Comparison of ENCODE assay signal across 8 cellular contexts in the genomic region with DNA sequence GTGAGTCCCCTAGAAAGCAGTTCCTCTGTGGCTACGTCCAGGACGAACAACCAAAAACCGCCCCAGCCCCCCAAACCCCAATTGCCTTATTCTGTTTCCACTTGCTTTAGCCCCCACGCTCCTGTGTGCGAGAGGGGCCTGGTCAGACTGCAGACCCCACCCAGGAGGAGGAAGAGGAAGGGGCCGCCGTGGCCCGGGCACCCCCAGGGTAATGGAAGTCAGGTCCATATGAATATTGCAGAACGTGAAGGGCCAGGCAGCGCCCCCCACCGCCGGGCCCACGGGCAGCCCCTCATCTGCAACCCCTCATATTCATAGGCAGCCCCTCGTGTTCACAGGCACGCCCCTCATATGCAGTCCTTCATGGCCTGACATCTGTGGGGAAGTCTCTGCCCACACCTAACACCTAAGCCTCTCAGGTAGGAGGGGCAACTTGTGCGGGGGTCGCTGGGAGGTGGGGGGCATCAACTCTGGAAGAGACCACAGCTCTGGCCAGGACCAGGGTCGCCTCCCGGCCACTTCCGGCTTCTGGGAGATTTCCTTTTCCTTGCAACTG. TPM values are rescaled to one million over a fixed set of nuclear protein-coding genes. Genes with fewer than 3 reads are reported as not detected.
DNase-seq lines count a peak whose midpoint lies in the region; ATAC-seq, FAIRE-seq and TF ChIP-seq lines count a peak whose summit lies in the region.

No MANE protein-coding gene starts in this region.

- H3K27ac ChIP-seq in astrocyte (ENCODE audit: low read depth, low read length) = no peak overlapping the region
- H3K27ac ChIP-seq in keratinocyte (ENCODE audit: control insufficient read depth, insufficient read depth, low read length) = no peak overlapping the region
- no peak overlapping the region for H3K27ac ChIP-seq in thoracic aorta

- H3K4me2 ChIP-seq in astrocyte (ENCODE audit: low read length) (peak overlapping the region; percentile 85), keratinocyte (ENCODE audit: control insufficient read depth, extremely low read depth, insufficient read depth, low read depth, low read length) (peak overlapping the region; percentile 60)

- no peaks in the 10 kb centered on the region for H4K20me1 ChIP-seq in astrocyte (ENCODE audit: insufficient read depth, low read length)
- no peaks in the 10 kb centered on the region for H4K20me1 ChIP-seq in keratinocyte (ENCODE audit: control insufficient read depth, extremely low read depth, insufficient read depth, low read length)

- H3K4me3 ChIP-seq in astrocyte (ENCODE audit: insufficient read depth, low read depth, low read length) = peak overlapping the region; percentile 55
- H3K4me3 ChIP-seq in keratinocyte (ENCODE audit: control insufficient read depth in 2 of 3, extremely low read depth in 1 of 3, insufficient read depth in 2 of 3, low read depth in 1 of 3, low read length in 3 of 3) = peak overlapping the region; percentile 43 to 53 (median 51)
- H3K4me3 ChIP-seq in thoracic aorta = peak overlapping the region; percentile 73

- H3K36me3 ChIP-seq in astrocyte (ENCODE audit: insufficient read depth, low read length) = no peaks in the 10 kb centered on the region
- H3K36me3 ChIP-seq in keratinocyte (ENCODE audit: control insufficient read depth in 2 of 2, extremely low read depth in 1 of 2, insufficient read depth in 2 of 2, low read length in 2 of 2) = no peaks in the 10 kb centered on the region
- H3K36me3 ChIP-seq in thoracic aorta = no peaks in the 10 kb centered on the region

- H3K27me3 ChIP-seq in astrocyte (ENCODE audit: insufficient read depth, low read length) (peaks cover 14% of the 10 kb centered on the region), keratinocyte (ENCODE audit: control insufficient read depth, extremely low read depth, insufficient read depth, low read length) (peaks cover 41% of the 10 kb centered on the region), thoracic aorta (replicated peaks; ENCODE audit: insufficient read depth) (no peaks in the 10 kb centered on the region)

- H3K79me2 ChIP-seq in astrocyte (ENCODE audit: insufficient read depth, low read length) (no peaks in the 10 kb centered on the region), keratinocyte (ENCODE audit: control insufficient read depth, insufficient read depth, low read length) (no peaks in the 10 kb centered on the region)

- CTCF ChIA-PET in activated naive CD4-positive, alpha-beta T cell treated with anti-CD3 and anti-CD28 coated beads for 36 hours (lab: Charles Lee) = no interaction called here

- H3K9ac ChIP-seq in astrocyte (ENCODE audit: low read length) (peak overlapping the region; percentile 46), keratinocyte (ENCODE audit: control insufficient read depth, extremely low read depth, insufficient read depth, low read length) (no peak overlapping the region)

- H2AFZ ChIP-seq in astrocyte (ENCODE audit: low read depth, low read length) (peak overlapping the region; percentile 86), keratinocyte (ENCODE audit: control insufficient read depth, low read length) (no peak overlapping the region)

- TF ChIP-seq CTCF in astrocyte (IDR thresholded peaks at IDR 0.05; ENCODE audit: insufficient read depth, low read depth, low read length) = no peak
- no peak for TF ChIP-seq CTCF in keratinocyte (optimal IDR thresholded peaks at IDR 0.05 in 1 of 3, IDR thresholded peaks at IDR 0.05 in 1 of 3, conservative IDR thresholded peaks at IDR 0.05 in 1 of 3; ENCODE audit: extremely low read depth in 1 of 3, insufficient read depth in 2 of 3, low read length in 3 of 3)
- TF ChIP-seq CTCF in thoracic aorta (IDR thresholded peaks at IDR 0.05) = no peak

- peaks cover 5% of the 10 kb centered on the region for H3K9me3 Mint-ChIP-seq in activated naive CD4-positive, alpha-beta T cell treated with anti-CD3 and anti-CD28 coated beads for 36 hours
- no peaks in the 10 kb centered on the region for H3K9me3 Mint-ChIP-seq in astrocyte (ENCODE audit: unreplicated experiment)

- H3K27me3 Mint-ChIP-seq in activated naive CD4-positive, alpha-beta T cell treated with anti-CD3 and anti-CD28 coated beads for 36 hours (ENCODE audit: low read depth) = peaks cover 39% of the 10 kb centered on the region
- H3K27me3 Mint-ChIP-seq in astrocyte (ENCODE audit: low read depth, unreplicated experiment) = peaks cover 44% of the 10 kb centered on the region

- H3K27ac Mint-ChIP-seq in activated naive CD4-positive, alpha-beta T cell treated with anti-CD3 and anti-CD28 coated beads for 36 hours = no peak overlapping the region
- H3K27ac Mint-ChIP-seq in astrocyte (ENCODE audit: unreplicated experiment) = no peak overlapping the region

- H3K9me3 ChIP-seq in astrocyte (ENCODE audit: insufficient read depth, low read depth, low read length) (no peaks in the 10 kb centered on the region), keratinocyte (ENCODE audit: control insufficient read depth, low read depth, low read length) (no peaks in the 10 kb centered on the region), thoracic aorta (no peaks in the 10 kb centered on the region)

- no peaks in the 10 kb centered on the region for H3K36me3 Mint-ChIP-seq in activated naive CD4-positive, alpha-beta T cell treated with anti-CD3 and anti-CD28 coated beads for 36 hours (ENCODE audit: low read depth)
- no peaks in the 10 kb centered on the region for H3K36me3 Mint-ChIP-seq in astrocyte (ENCODE audit: low read depth, unreplicated experiment)

- no peak for DNase-seq in activated naive CD4-positive, alpha-beta T cell treated with anti-CD3 and anti-CD28 coated beads for 36 hours
- no peak for DNase-seq in activated naive CD4-positive, alpha-beta T cell treated with Interleukin-2 at 50 U/mL for 16 hours
- no peak for DNase-seq in astrocyte (ENCODE audit: low read depth)
- DNase-seq in keratinocyte (ENCODE audit: low read depth, low spot score) = no peak
- DNase-seq in thoracic aorta (ENCODE audit: low spot score) = no peak
- DNase-seq in stimulated activated CD8-positive, alpha-beta memory T cell treated with anti-CD3 and anti-CD28 coated beads, Interleukin-4, amount 100 ng/mL, for 48 hours = no peak
- no peak for DNase-seq in DMS79 (lab: John Stamatoyannopoulos, UW)

- FAIRE-seq in astrocyte (lab: Jason Lieb, UNC) = no peak
- FAIRE-seq in keratinocyte (lab: Jason Lieb, UNC) = no peak

- ATAC-seq in thoracic aorta (ENCODE audit: insufficient number of reproducible peaks, low FRiP score, low read depth) = no peak
- no peak for ATAC-seq in HG03520 (IDR thresholded peaks at IDR 0.05; ENCODE audit: unreplicated experiment)

- peak overlapping the region; percentile 50 for H3K4me3 Mint-ChIP-seq in activated naive CD4-positive, alpha-beta T cell treated with anti-CD3 and anti-CD28 coated beads for 36 hours
- peak overlapping the region; percentile 62 for H3K4me3 Mint-ChIP-seq in astrocyte (ENCODE audit: unreplicated experiment)

- H3K4me1 Mint-ChIP-seq in activated naive CD4-positive, alpha-beta T cell treated with anti-CD3 and anti-CD28 coated beads for 36 hours (ENCODE audit: low read depth) = no peaks in the 10 kb centered on the region
- peaks cover 8% of the 10 kb centered on the region for H3K4me1 Mint-ChIP-seq in astrocyte (ENCODE audit: low read depth, unreplicated experiment)

- intact Hi-C loops in activated naive CD4-positive, alpha-beta T cell treated with anti-CD3 and anti-CD28 coated beads for 36 hours (cut with micrococcal nuclease) = no loop called here

- H3K4me1 ChIP-seq in astrocyte (ENCODE audit: insufficient read depth, low read length) (no peaks in the 10 kb centered on the region), keratinocyte (ENCODE audit: control insufficient read depth, extremely low read depth, insufficient read depth, low read length) (peaks cover 11% of the 10 kb centered on the region), thoracic aorta (ENCODE audit: control insufficient read depth in 1 of 2, low read depth in 2 of 2) (peaks cover 5% of the 10 kb centered on the region in 2 donors)

- dilution Hi-C loops in keratinocyte (cut with MboI; ENCODE audit: extremely low pct_ligation_motif_present, low sequenced_read_pairs) = no loop called here

- H3K9me1 ChIP-seq in keratinocyte (ENCODE audit: control insufficient read depth, extremely low read depth, insufficient read depth, low read length) = no peaks in the 10 kb centered on the region

RNA-seq across cellular contexts. Expression of gene PLEKHG4B, which starts 37.7 kb away (rescaled TPM):
- total RNA-seq in activated naive CD4-positive, alpha-beta T cell treated with anti-CD3 and anti-CD28 coated beads for 36 hours = not detected
- 6.1 and 8.1 TPM in 2 replicates for total RNA-seq in astrocyte
- 0.10 to 0.12 TPM in 2 of 3 replicates, not detected in the other for polyA plus RNA-seq in keratinocyte
- not detected for polyA plus RNA-seq in keratinocyte (2011; ENCODE audit: low read depth)
- polyA plus RNA-seq in keratinocyte (2011; cell fraction: cytosol; rRNA removed) = 0.05 TPM in 1 of 2 replicates, not detected in the other
- polyA plus RNA-seq in keratinocyte (2011; cell fraction: nucleus; rRNA removed) = 0.09 and 0.13 TPM in 2 replicates
- polyA plus RNA-seq in keratinocyte (2012; ENCODE audit: low replicate concordance) = 0.09 TPM in 1 of 2 replicates, not detected in the other
- 0.03 to 1.4 TPM in 2 of 3 replicates, not detected in the other for polyA minus RNA-seq in keratinocyte
- polyA minus RNA-seq in keratinocyte (2011; cell fraction: cytosol; rRNA and poly(A)+ RNA removed) = not detected
- not detected in 2 replicates for polyA minus RNA-seq in keratinocyte (2011; cell fraction: nucleus; rRNA and poly(A)+ RNA removed)
- under 1 TPM; under 0.01 to 0.28 TPM for total RNA-seq in thoracic aorta
